Comparison of ENCODE assay signal across 9 cellular contexts in genomic region chr1:29145739-29146437, GRCh38. TPM values are rescaled to one million over a fixed set of nuclear protein-coding genes. Genes with fewer than 3 reads are reported as not detected.
A peak's percentile ranks its signal among the peaks of the same experiment; 100 is the strongest.
DNase-seq lines count a peak whose midpoint lies in the region; ATAC-seq lines count a peak whose summit lies in the region.
"Had no signal": no experiment of that assay in that cellular context is flagged by ENCODE, and none has a peak within 500 bp of the region (broad histone marks: within the 10 kb centered on the region; RNA-seq: fewer than 3 reads in every experiment).

No MANE protein-coding gene starts in this region.

- no peaks in the 10 kb centered on the region for H3K4me1 Mint-ChIP-seq in activated naive CD4-positive, alpha-beta T cell treated with anti-CD3 and anti-CD28 coated beads for 36 hours (ENCODE audit: low read depth)
- H3K4me1 Mint-ChIP-seq in stimulated activated naive B cell treated with anti-CD40 and anti-IgM and Interleukin-4, amounts not matched to agents 10 μg/mL and 1 μg/mL and 100 μg/mL, for 72 hours = peaks cover 8 to 9% of the 10 kb centered on the region in 2 donors

- intact Hi-C loops in activated naive CD4-positive, alpha-beta T cell treated with anti-CD3 and anti-CD28 coated beads for 36 hours (cut with micrococcal nuclease) = no loop called here

- H3K27me3 Mint-ChIP-seq in activated naive CD4-positive, alpha-beta T cell treated with anti-CD3 and anti-CD28 coated beads for 36 hours (ENCODE audit: low read depth) = no peaks in the 10 kb centered on the region
- H3K27me3 Mint-ChIP-seq in stimulated activated naive B cell treated with anti-CD40 and anti-IgM and Interleukin-4, amounts not matched to agents 10 μg/mL and 1 μg/mL and 100 μg/mL, for 72 hours = no peaks in the 10 kb centered on the region
- H3K27me3 Mint-ChIP-seq: B cell had no signal

- ATAC-seq in stimulated activated naive B cell treated with anti-CD40 and anti-IgM and Interleukin-4, amounts not matched to agents 10 μg/mL and 1 μg/mL and 100 μg/mL, for 72 hours (replicated peaks) = no peak
- no peak for ATAC-seq in GM18519 (IDR thresholded peaks at IDR 0.05; ENCODE audit: low FRiP score, unreplicated experiment)

- CTCF ChIA-PET in activated naive CD4-positive, alpha-beta T cell treated with anti-CD3 and anti-CD28 coated beads for 36 hours (lab: Charles Lee) = no interaction called here

- H3K9me3 Mint-ChIP-seq in activated naive CD4-positive, alpha-beta T cell treated with anti-CD3 and anti-CD28 coated beads for 36 hours = peaks cover 7% of the 10 kb centered on the region
- H3K9me3 Mint-ChIP-seq in stimulated activated naive B cell treated with anti-CD40 and anti-IgM and Interleukin-4, amounts not matched to agents 10 μg/mL and 1 μg/mL and 100 μg/mL, for 72 hours = peaks cover 0 to 2% of the 10 kb centered on the region in 2 donors

- no peak overlapping the region for H3K4me3 Mint-ChIP-seq in activated naive CD4-positive, alpha-beta T cell treated with anti-CD3 and anti-CD28 coated beads for 36 hours
- no peak overlapping the region for H3K4me3 Mint-ChIP-seq in stimulated activated naive B cell treated with anti-CD40 and anti-IgM and Interleukin-4, amounts not matched to agents 10 μg/mL and 1 μg/mL and 100 μg/mL, for 72 hours
- H3K4me3 Mint-ChIP-seq: B cell had no signal

- H3K27ac Mint-ChIP-seq in activated naive CD4-positive, alpha-beta T cell treated with anti-CD3 and anti-CD28 coated beads for 36 hours = peak overlapping the region; percentile 46
- H3K27ac Mint-ChIP-seq in stimulated activated naive B cell treated with anti-CD40 and anti-IgM and Interleukin-4, amounts not matched to agents 10 μg/mL and 1 μg/mL and 100 μg/mL, for 72 hours = peak overlapping the region; percentile 49
- H3K27ac Mint-ChIP-seq: B cell had no signal

- H3K36me3 Mint-ChIP-seq in activated naive CD4-positive, alpha-beta T cell treated with anti-CD3 and anti-CD28 coated beads for 36 hours (ENCODE audit: low read depth) = peaks cover 64% of the 10 kb centered on the region
- H3K36me3 Mint-ChIP-seq in stimulated activated naive B cell treated with anti-CD40 and anti-IgM and Interleukin-4, amounts not matched to agents 10 μg/mL and 1 μg/mL and 100 μg/mL, for 72 hours = peaks cover 58 to 76% of the 10 kb centered on the region in 2 donors

- DNase-seq in activated naive CD4-positive, alpha-beta T cell treated with anti-CD3 and anti-CD28 coated beads for 36 hours = no peak
- no peak for DNase-seq in activated naive CD4-positive, alpha-beta T cell (lab: John Stamatoyannopoulos, UW)
- DNase-seq in amniotic stem cell (lab: John Stamatoyannopoulos, UW) (peak; percentile 84), hepatic stellate cell (ENCODE audit: low spot score) (peak; percentile 74), NCI-H1048 (lab: John Stamatoyannopoulos, UW) (no peak)
- DNase-seq in stimulated activated naive B cell treated with anti-CD40 and anti-IgM and Interleukin-4, amounts not matched to agents 10 μg/mL and 1 μg/mL and 100 μg/mL, for 72 hours = no peak
- no peak for DNase-seq in activated CD4-positive, CD25-positive, alpha-beta regulatory T cell (lab: John Stamatoyannopoulos, UW)

RNA-seq across cellular contexts. Expression of gene TMEM200B, which starts 22.2 kb away (rescaled TPM):
- total RNA-seq in activated naive CD4-positive, alpha-beta T cell treated with anti-CD3 and anti-CD28 coated beads for 36 hours = 1 to 10 TPM; 2.6 to 2.7 TPM
- total RNA-seq: B cell had no signal

RNA-seq across cellular contexts. Expression of gene SRSF4, which starts 35.8 kb away (rescaled TPM):
- total RNA-seq in activated naive CD4-positive, alpha-beta T cell treated with anti-CD3 and anti-CD28 coated beads for 36 hours = 100 to 1,000 TPM; 166 to 170 TPM

Comparison
In these comparisons a context has a peak if more than half of its experiments do, and no peak if none do; other contexts are left out.
1. DNase-seq: peak in amniotic stem cell (single experiment) and hepatic stellate cell (single experiment); none in activated naive CD4-positive, alpha-beta T cell treated with anti-CD3 and anti-CD28 coated beads for 36 hours (single experiment), activated naive CD4-positive, alpha-beta T cell (0 of 4), stimulated activated naive B cell treated with anti-CD40 and anti-IgM and Interleukin-4, amounts not matched to agents 10 μg/mL and 1 μg/mL and 100 μg/mL, for 72 hours (single experiment), activated CD4-positive, CD25-positive, alpha-beta regulatory T cell (0 of 4) and NCI-H1048 (single experiment).